1 cellular context compared by ENCODE assay signal in genomic region chr14:62759796-62760195, GRCh38.
TF ChIP-seq lines count a peak whose summit lies in the region.

No MANE protein-coding gene starts in this region.

TF ChIP-seq in WTC11, 78 proteins besides CTCF, POLR2A, EP300 and RAD21 (continued from another document):
- TF ChIP-seq HMGXB4 (CRISPR knock-in tag; IDR thresholded peaks at IDR 0.05) (no peak), TCF7 (CRISPR knock-in tag; IDR thresholded peaks at IDR 0.05; ENCODE audit: low read depth) (no peak)
